In the genomic region with DNA sequence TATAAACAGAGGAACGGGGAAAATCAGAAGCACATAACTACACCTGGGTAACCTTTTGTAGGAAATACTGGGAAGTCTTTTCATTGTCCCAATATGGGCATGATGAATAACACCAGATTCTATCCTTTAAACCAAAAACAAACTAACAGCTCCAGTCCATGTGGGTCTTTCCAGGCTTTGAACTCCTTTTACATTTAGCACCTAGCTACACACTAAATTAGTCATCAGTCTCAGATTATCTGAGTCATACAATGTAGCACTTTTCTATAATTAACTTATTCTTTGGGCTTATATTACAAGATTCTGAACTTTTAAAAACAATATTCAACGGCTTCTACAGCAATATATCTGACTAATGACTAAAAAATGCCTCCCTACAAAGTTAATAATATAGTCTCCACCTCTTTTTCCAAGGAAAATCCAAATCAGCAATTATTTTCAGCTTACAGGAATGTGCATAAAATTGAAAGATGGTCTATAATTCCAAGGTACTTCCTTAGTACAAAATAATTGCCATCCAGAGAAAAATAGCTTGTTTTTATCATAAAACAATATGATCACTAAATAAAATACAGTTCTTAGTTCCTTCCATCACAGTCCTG, we compare ENCODE assay signal across 13 cellular contexts. TPM values are rescaled to one million over a fixed set of nuclear protein-coding genes. Genes with fewer than 3 reads are reported as not detected.
DNase-seq lines count a peak whose midpoint lies in the region; ATAC-seq and TF ChIP-seq lines count a peak whose summit lies in the region.
"Had no signal": no experiment of that assay in that cellular context is flagged by ENCODE, and none has a peak within 500 bp of the region (broad histone marks: within the 10 kb centered on the region; RNA-seq: fewer than 3 reads in every experiment).

No MANE protein-coding gene starts in this region.

- TF ChIP-seq CTCF in activated CD8-positive, alpha-beta T cell treated with anti-CD3 and anti-CD28 coated beads for 36 hours (IDR thresholded peaks at IDR 0.05) = no peak
- no peak for TF ChIP-seq CTCF in retinal pigment epithelial cell (conservative IDR thresholded peaks at IDR 0.05; ENCODE audit: low read depth, low read length)

- H3K4me3 Mint-ChIP-seq in activated CD8-positive, alpha-beta T cell treated with anti-CD3 and anti-CD28 coated beads for 36 hours = no peak overlapping the region
- no peak overlapping the region for H3K4me3 Mint-ChIP-seq in activated CD8-positive, alpha-beta T cell treated with anti-CD3 and anti-CD28 coated beads, Interleukin-2, amount 10 ng/mL, durations not matched to agents 7 days and 5 days
- no peak overlapping the region for H3K4me3 Mint-ChIP-seq in activated T-helper 17 cell treated with anti-CD3 and anti-CD28 coated beads, Interleukin-2, amount 50 U/mL, for 72 hours

- H3K36me3 Mint-ChIP-seq in activated CD8-positive, alpha-beta T cell treated with anti-CD3 and anti-CD28 coated beads for 36 hours (ENCODE audit: low read depth) = no peaks in the 10 kb centered on the region
- no peaks in the 10 kb centered on the region for H3K36me3 Mint-ChIP-seq in activated CD8-positive, alpha-beta T cell treated with anti-CD3 and anti-CD28 coated beads, Interleukin-2, amount 10 ng/mL, durations not matched to agents 7 days and 5 days (ENCODE audit: low read depth)
- H3K36me3 Mint-ChIP-seq in activated T-helper 17 cell treated with anti-CD3 and anti-CD28 coated beads, Interleukin-2, amount 50 U/mL, for 72 hours (ENCODE audit: low read depth) = no peaks in the 10 kb centered on the region

- intact Hi-C loops in activated CD8-positive, alpha-beta T cell treated with anti-CD3 and anti-CD28 coated beads for 36 hours (cut with micrococcal nuclease) = loop anchor here (5.0 to 10.0 kb wide), 2 partner anchors 223 to 340 kb away; no protein-coding TSS in a partner anchor

- H3K27ac Mint-ChIP-seq in activated CD8-positive, alpha-beta T cell treated with anti-CD3 and anti-CD28 coated beads for 36 hours = no peak overlapping the region
- H3K27ac Mint-ChIP-seq in activated CD8-positive, alpha-beta T cell treated with anti-CD3 and anti-CD28 coated beads, Interleukin-2, amount 10 ng/mL, durations not matched to agents 7 days and 5 days = no peak overlapping the region
- H3K27ac Mint-ChIP-seq in activated T-helper 17 cell treated with anti-CD3 and anti-CD28 coated beads, Interleukin-2, amount 50 U/mL, for 72 hours = no peak overlapping the region

- peaks cover 8% of the 10 kb centered on the region for H3K4me1 Mint-ChIP-seq in activated CD8-positive, alpha-beta T cell treated with anti-CD3 and anti-CD28 coated beads for 36 hours (ENCODE audit: low read depth)
- H3K4me1 Mint-ChIP-seq in activated CD8-positive, alpha-beta T cell treated with anti-CD3 and anti-CD28 coated beads, Interleukin-2, amount 10 ng/mL, durations not matched to agents 7 days and 5 days (ENCODE audit: low read depth) = no peaks in the 10 kb centered on the region
- no peaks in the 10 kb centered on the region for H3K4me1 Mint-ChIP-seq in activated T-helper 17 cell treated with anti-CD3 and anti-CD28 coated beads, Interleukin-2, amount 50 U/mL, for 72 hours

- ATAC-seq in activated CD8-positive, alpha-beta T cell treated with anti-CD3 and anti-CD28 coated beads for 36 hours = peak; percentile 77
- no peak for ATAC-seq in activated CD8-positive, alpha-beta T cell treated with anti-CD3 and anti-CD28 coated beads, Interleukin-2, amount 10 ng/mL, durations not matched to agents 7 days and 5 days
- ATAC-seq in HG02870 (IDR thresholded peaks at IDR 0.05; ENCODE audit: unreplicated experiment) (peak; percentile 59), HG02973 (IDR thresholded peaks at IDR 0.05; ENCODE audit: unreplicated experiment) (no peak), HG03280 (IDR thresholded peaks at IDR 0.05; ENCODE audit: unreplicated experiment) (no peak)
- ATAC-seq in activated T-helper 17 cell treated with anti-CD3 and anti-CD28 coated beads, Interleukin-2, amount 50 U/mL, for 72 hours (replicated peaks) = peak; percentile 59
- ATAC-seq: gastrocnemius medialis, left ventricle myocardium superior had no signal

- H3K4me3 ChIP-seq in retinal pigment epithelial cell (ENCODE audit: low read length) = no peak overlapping the region
- H3K4me3 ChIP-seq: gastrocnemius medialis had no signal

- H3K9me3 Mint-ChIP-seq in activated CD8-positive, alpha-beta T cell treated with anti-CD3 and anti-CD28 coated beads for 36 hours = no peaks in the 10 kb centered on the region
- H3K9me3 Mint-ChIP-seq in activated CD8-positive, alpha-beta T cell treated with anti-CD3 and anti-CD28 coated beads, Interleukin-2, amount 10 ng/mL, durations not matched to agents 7 days and 5 days (ENCODE audit: insufficient read depth) = no peaks in the 10 kb centered on the region
- H3K9me3 Mint-ChIP-seq in activated T-helper 17 cell treated with anti-CD3 and anti-CD28 coated beads, Interleukin-2, amount 50 U/mL, for 72 hours = no peaks in the 10 kb centered on the region

- POLR2A ChIA-PET in activated CD8-positive, alpha-beta T cell treated with anti-CD3 and anti-CD28 coated beads for 36 hours (lab: Charles Lee) = no interaction called here
- POLR2A ChIA-PET in activated CD8-positive, alpha-beta T cell treated with anti-CD3 and anti-CD28 coated beads, Interleukin-2, amount 10 ng/mL, durations not matched to agents 7 days and 5 days (lab: Charles Lee) = no interaction called here

- no peak for DNase-seq in activated CD8-positive, alpha-beta T cell treated with anti-CD3 and anti-CD28 coated beads for 36 hours
- DNase-seq in activated CD8-positive, alpha-beta T cell treated with anti-CD3 and anti-CD28 coated beads, Interleukin-2, amount 10 ng/mL, durations not matched to agents 7 days and 5 days = no peak
- DNase-seq in retinal pigment epithelial cell (ENCODE audit: low read depth) (peak; percentile 78), hypothalamus (lab: John Stamatoyannopoulos, UW) (no peak)
- DNase-seq: DMS 273 treated with DMSO at 0.1 percent for 48 hours; gastrocnemius medialis; left ventricle myocardium superior; NCI-H2107; stimulated activated CD4-positive, alpha-beta T cell treated with anti-CD3 and anti-CD28 coated beads, Interleukin-15, amount 100 ng/mL, for 24 hours had no signal

- CTCF ChIA-PET in activated CD8-positive, alpha-beta T cell treated with anti-CD3 and anti-CD28 coated beads for 36 hours (lab: Charles Lee) = interaction anchor here (0.6 to 3.1 kb wide), 16 partner anchors 9 to 373 kb away, joined by 3 to 21 read pairs (median 4); a partner anchor contains a TSS
- CTCF ChIA-PET in activated CD8-positive, alpha-beta T cell treated with anti-CD3 and anti-CD28 coated beads, Interleukin-2, amount 10 ng/mL, durations not matched to agents 7 days and 5 days (lab: Charles Lee) = interaction anchor here (0.9 to 2.2 kb wide), 11 partner anchors 9 to 535 kb away, joined by 3 to 11 read pairs (median 5); a partner anchor contains a TSS

- peaks cover 12% of the 10 kb centered on the region for H3K27me3 Mint-ChIP-seq in activated CD8-positive, alpha-beta T cell treated with anti-CD3 and anti-CD28 coated beads for 36 hours
- peaks cover 28% of the 10 kb centered on the region for H3K27me3 Mint-ChIP-seq in activated CD8-positive, alpha-beta T cell treated with anti-CD3 and anti-CD28 coated beads, Interleukin-2, amount 10 ng/mL, durations not matched to agents 7 days and 5 days (ENCODE audit: low read depth)
- H3K27me3 Mint-ChIP-seq in activated T-helper 17 cell treated with anti-CD3 and anti-CD28 coated beads, Interleukin-2, amount 50 U/mL, for 72 hours = peaks cover 26% of the 10 kb centered on the region

RNA-seq across cellular contexts. Expression of a gene that starts 26.3 kb away (rescaled TPM):
- total RNA-seq in activated CD8-positive, alpha-beta T cell treated with anti-CD3 and anti-CD28 coated beads for 36 hours = 1 to 10 TPM; 1.3 to 3.6 TPM
- 1 to 10 TPM; 3.7 to 3.9 TPM for total RNA-seq in activated CD8-positive, alpha-beta T cell treated with anti-CD3 and anti-CD28 coated beads, Interleukin-2, amount 10 ng/mL, durations not matched to agents 7 days and 5 days
- total RNA-seq in activated T-helper 17 cell treated with anti-CD3 and anti-CD28 coated beads, Interleukin-2, amount 50 U/mL, for 72 hours = 1 to 10 TPM in 1 of 2 donors, under 1 TPM in 1; 0.40 to 1.0 TPM

Comparison
In these comparisons a context has a peak if more than half of its experiments do, and no peak if none do; other contexts are left out.
1. ATAC-seq: peak in activated CD8-positive, alpha-beta T cell treated with anti-CD3 and anti-CD28 coated beads for 36 hours (single experiment), HG02870 (single experiment) and activated T-helper 17 cell treated with anti-CD3 and anti-CD28 coated beads, Interleukin-2, amount 50 U/mL, for 72 hours (single experiment); none in activated CD8-positive, alpha-beta T cell treated with anti-CD3 and anti-CD28 coated beads, Interleukin-2, amount 10 ng/mL, durations not matched to agents 7 days and 5 days (single experiment), HG02973 (single experiment) and HG03280 (single experiment).